In genomic region chr2:46258937-46259781, GRCh38 we compare ENCODE assay signal across 18 cellular contexts. TPM values are rescaled to one million over a fixed set of nuclear protein-coding genes. Genes with fewer than 3 reads are reported as not detected.
A peak's percentile ranks its signal among the peaks of the same experiment; 100 is the strongest.
DNase-seq lines count a peak whose midpoint lies in the region; ATAC-seq and TF ChIP-seq lines count a peak whose summit lies in the region.
"Had no signal": no experiment of that assay in that cellular context is flagged by ENCODE, and none has a peak within 500 bp of the region (broad histone marks: within the 10 kb centered on the region; RNA-seq: fewer than 3 reads in every experiment).

No MANE protein-coding gene starts in this region.

- H3K4me1 ChIP-seq in adipocyte (ENCODE audit: control insufficient read depth, insufficient read depth, low read length) = peaks cover 14% of the 10 kb centered on the region
- H3K4me1 ChIP-seq: prostate gland had no signal

- H3K9me3 ChIP-seq in adipocyte (ENCODE audit: control insufficient read depth, low read length) = no peaks in the 10 kb centered on the region
- H3K9me3 ChIP-seq: prostate gland, tibial artery had no signal

- intact Hi-C loops in left cardiac atrium (cut with DNase I) = no loop called here

- H3K4me3 Mint-ChIP-seq in nephron = no peak overlapping the region
- no peak overlapping the region for H3K4me3 Mint-ChIP-seq in activated T-cell treated with anti-CD3 and anti-CD28 coated beads, Interleukin-2, amount 50 U/mL, for 24 hours
- H3K4me3 Mint-ChIP-seq: endodermal cell; stimulated activated effector memory CD8-positive, alpha-beta T cell treated with anti-CD3 and anti-CD28 coated beads, Interleukin-12 subunit alpha, Interleukin-12 subunit beta, amount 100 ng/mL, for 72 hours had no signal

- peak overlapping the region; percentile 56 for H3K9ac ChIP-seq in adipocyte (ENCODE audit: low read length)

- no peaks in the 10 kb centered on the region for H3K36me3 ChIP-seq in adipocyte (ENCODE audit: control insufficient read depth, insufficient read depth, low read length, severe bottlenecking)
- H3K36me3 ChIP-seq: prostate gland, tibial artery had no signal

- DNase-seq in CMK (ENCODE audit: low read depth) (peak; percentile 89), adipocyte (ENCODE audit: low read depth) (no peak), left cardiac atrium (peak; percentile 53), SKM-1 (lab: John Stamatoyannopoulos, UW; ENCODE audit: unreplicated experiment) (no peak)
- no peak for DNase-seq in activated T-cell treated with anti-CD3 and anti-CD28 coated beads, Interleukin-2, amount 50 U/mL, for 24 hours
- DNase-seq in activated CD4-positive, alpha-beta T cell treated with anti-CD3 and anti-CD28 coated beads, Interleukin-2, amount 50 U/mL, for 4 hours = no peak
- DNase-seq: ACHN; activated effector memory CD4-positive, alpha-beta T cell treated with anti-CD3 and anti-CD28 coated beads, Interleukin-2, amount 50 U/mL, for 16 hours; amygdala; endodermal cell; NCI-H1417 treated with DMSO at 0.1 percent for 48 hours; NCI-H748 treated with DMSO at 0.1 percent for 48 hours; PC-9; tibial artery had no signal

- H3K9me3 Mint-ChIP-seq in nephron = no peaks in the 10 kb centered on the region
- H3K9me3 Mint-ChIP-seq in activated T-cell treated with anti-CD3 and anti-CD28 coated beads, Interleukin-2, amount 50 U/mL, for 24 hours = no peaks in the 10 kb centered on the region
- H3K9me3 Mint-ChIP-seq: endodermal cell; stimulated activated effector memory CD8-positive, alpha-beta T cell treated with anti-CD3 and anti-CD28 coated beads, Interleukin-12 subunit alpha, Interleukin-12 subunit beta, amount 100 ng/mL, for 72 hours had no signal

- H3K4me3 ChIP-seq in adipocyte (ENCODE audit: low read length) = peak overlapping the region; percentile 37
- H3K4me3 ChIP-seq: PC-9, prostate gland, tibial artery had no signal

- no peaks in the 10 kb centered on the region for H3K27me3 ChIP-seq in adipocyte (replicated peaks; ENCODE audit: control insufficient read depth, insufficient read depth, low read length)
- H3K27me3 ChIP-seq: tibial artery had no signal

- ATAC-seq in left cardiac atrium = peak; percentile 67 to 80
- ATAC-seq in GM19463 (IDR thresholded peaks at IDR 0.05; ENCODE audit: unreplicated experiment) = no peak
- ATAC-seq: stimulated activated effector memory CD8-positive, alpha-beta T cell treated with anti-CD3 and anti-CD28 coated beads, Interleukin-12 subunit alpha, Interleukin-12 subunit beta, amount 100 ng/mL, for 72 hours had no signal

- no peak for TF ChIP-seq CTCF in nephron (IDR thresholded peaks at IDR 0.05; ENCODE audit: unreplicated experiment in 3 of 3)

- H3K27ac Mint-ChIP-seq in nephron = peak overlapping the region in 2 of 3 experiments; percentile 24 to 56
- H3K27ac Mint-ChIP-seq in activated T-cell treated with anti-CD3 and anti-CD28 coated beads, Interleukin-2, amount 50 U/mL, for 24 hours = no peak overlapping the region
- H3K27ac Mint-ChIP-seq: endodermal cell; stimulated activated effector memory CD8-positive, alpha-beta T cell treated with anti-CD3 and anti-CD28 coated beads, Interleukin-12 subunit alpha, Interleukin-12 subunit beta, amount 100 ng/mL, for 72 hours had no signal

- H3K36me3 Mint-ChIP-seq in nephron (ENCODE audit: low read depth) = no peaks in the 10 kb centered on the region
- no peaks in the 10 kb centered on the region for H3K36me3 Mint-ChIP-seq in activated T-cell treated with anti-CD3 and anti-CD28 coated beads, Interleukin-2, amount 50 U/mL, for 24 hours (ENCODE audit: low read depth)
- H3K36me3 Mint-ChIP-seq: stimulated activated effector memory CD8-positive, alpha-beta T cell treated with anti-CD3 and anti-CD28 coated beads, Interleukin-12 subunit alpha, Interleukin-12 subunit beta, amount 100 ng/mL, for 72 hours had no signal

- no peaks in the 10 kb centered on the region for H3K27me3 Mint-ChIP-seq in nephron (ENCODE audit: low read depth)
- H3K27me3 Mint-ChIP-seq in activated T-cell treated with anti-CD3 and anti-CD28 coated beads, Interleukin-2, amount 50 U/mL, for 24 hours = no peaks in the 10 kb centered on the region

- peaks cover 6% of the 10 kb centered on the region for H3K4me1 Mint-ChIP-seq in nephron
- H3K4me1 Mint-ChIP-seq in activated T-cell treated with anti-CD3 and anti-CD28 coated beads, Interleukin-2, amount 50 U/mL, for 24 hours (ENCODE audit: low read depth) = peaks cover 4% of the 10 kb centered on the region
- H3K4me1 Mint-ChIP-seq: stimulated activated effector memory CD8-positive, alpha-beta T cell treated with anti-CD3 and anti-CD28 coated beads, Interleukin-12 subunit alpha, Interleukin-12 subunit beta, amount 100 ng/mL, for 72 hours had no signal

RNA-seq across cellular contexts. Expression of gene EPAS1, which starts 38.0 kb away (rescaled TPM):
- total RNA-seq in left cardiac atrium = 100 to 1,000 TPM; 262 to 377 TPM

Comparison
In these comparisons a context has a peak if more than half of its experiments do, and no peak if none do; other contexts are left out.
1. DNase-seq: peak in CMK (single experiment) and left cardiac atrium (single experiment); none in adipocyte (single experiment), activated T-cell treated with anti-CD3 and anti-CD28 coated beads, Interleukin-2, amount 50 U/mL, for 24 hours (single experiment), SKM-1 (single experiment) and activated CD4-positive, alpha-beta T cell treated with anti-CD3 and anti-CD28 coated beads, Interleukin-2, amount 50 U/mL, for 4 hours (0 of 2).